3 cellular contexts compared by ENCODE assay signal in genomic region chr6:30897882-30898281, GRCh38.
TF ChIP-seq lines count a peak whose summit lies in the region.

No MANE protein-coding gene starts in this region.

TF ChIP-seq in SK-N-SH, 30 proteins besides CTCF, POLR2A, EP300 and RAD21:
- TF ChIP-seq FOSL2 (IDR thresholded peaks at IDR 0.05; ENCODE audit: borderline replicate concordance, low read depth): no peak
- TF ChIP-seq SMC3 (IDR thresholded peaks at IDR 0.05; ENCODE audit: low read depth, low read length): no peak
- no peak for TF ChIP-seq RFX5 (IDR thresholded peaks at IDR 0.05; ENCODE audit: low read length)
- no peak for TF ChIP-seq PBX3 (IDR thresholded peaks at IDR 0.05)
- no peak for TF ChIP-seq YY1 (IDR thresholded peaks at IDR 0.05; ENCODE audit: low read depth)
- no peak for TF ChIP-seq SIN3A (IDR thresholded peaks at IDR 0.05; ENCODE audit: borderline replicate concordance, low read depth, low read length)
- no peak for TF ChIP-seq FOXM1 (IDR thresholded peaks at IDR 0.05; ENCODE audit: low read depth)
- no peak for TF ChIP-seq GABPA (IDR thresholded peaks at IDR 0.05; ENCODE audit: low read depth)
- no peak for TF ChIP-seq JUND (IDR thresholded peaks at IDR 0.05)
- TF ChIP-seq GATA2 (CRISPR knock-in tag; IDR thresholded peaks at IDR 0.05): no peak

TF ChIP-seq in SK-N-SH treated with all-trans-retinoic acid at 6 μM for 48 hours, 23 proteins besides CTCF, POLR2A, EP300 and RAD21:
- TF ChIP-seq POU6F1 (CRISPR knock-in tag; IDR thresholded peaks at IDR 0.05; ENCODE audit: borderline replicate concordance, low read depth) (no peak), ZNF565 (CRISPR knock-in tag; conservative IDR thresholded peaks at IDR 0.05; ENCODE audit: low read depth) (no peak), CSRNP3 (CRISPR knock-in tag; IDR thresholded peaks at IDR 0.05) (no peak)
TF ChIP-seq in SK-N-SH treated with all-trans-retinoic acid at 6 μM for 48 hours: peak in this region for 0.

TF ChIP-seq in K562, 482 proteins besides CTCF, POLR2A, EP300 and RAD21:
- TF ChIP-seq PTTG1 (tag; IDR thresholded peaks at IDR 0.05; ENCODE audit: low read depth): no peak
- TF ChIP-seq RB1 (IDR thresholded peaks at IDR 0.05; ENCODE audit: low read depth): no peak
- no peak for TF ChIP-seq ZBTB5 (IDR thresholded peaks at IDR 0.05)
- no peak for TF ChIP-seq ZNF551 (CRISPR knock-in tag; IDR thresholded peaks at IDR 0.05)
- TF ChIP-seq ZBTB7A (IDR thresholded peaks at IDR 0.05; ENCODE audit: borderline replicate concordance, control insufficient read depth, low read depth, low read length): no peak
- TF ChIP-seq SRSF7 (optimal IDR thresholded peaks at IDR 0.05; ENCODE audit: low read depth, low read length): no peak
- TF ChIP-seq C11orf30 (IDR thresholded peaks at IDR 0.05; ENCODE audit: low read depth): no peak
- no peak for TF ChIP-seq BHLHE40 (IDR thresholded peaks at IDR 0.05; ENCODE audit: low read length)
- no peak for TF ChIP-seq ZNF212 (CRISPR knock-in tag; IDR thresholded peaks at IDR 0.05)
- no peak for TF ChIP-seq U2AF1 (optimal IDR thresholded peaks at IDR 0.05; ENCODE audit: low read depth, low read length)
- TF ChIP-seq ID3 (CRISPR knock-in tag; IDR thresholded peaks at IDR 0.05): no peak
- no peak for TF ChIP-seq ID3 (tag; IDR thresholded peaks at IDR 0.05)
- no peak for TF ChIP-seq XRCC5 (IDR thresholded peaks at IDR 0.05; ENCODE audit: low read depth, low read length)
- no peak for TF ChIP-seq SIRT6 (IDR thresholded peaks at IDR 0.05; ENCODE audit: low read depth, low read length)
- TF ChIP-seq SIN3B (IDR thresholded peaks at IDR 0.05; ENCODE audit: low read depth): no peak
- no peak for TF ChIP-seq ZNF79 (CRISPR knock-in tag; IDR thresholded peaks at IDR 0.05; ENCODE audit: low read depth)
- no peak for TF ChIP-seq SLC30A9 (CRISPR knock-in tag; IDR thresholded peaks at IDR 0.05)
- TF ChIP-seq NONO (IDR thresholded peaks at IDR 0.05; ENCODE audit: low read depth in 2 of 2, low read length in 1 of 2): no peak
- TF ChIP-seq OTX1 (CRISPR knock-in tag; IDR thresholded peaks at IDR 0.05): no peak
- TF ChIP-seq PBX2 (CRISPR knock-in tag; IDR thresholded peaks at IDR 0.05; ENCODE audit: low read depth): no peak
- TF ChIP-seq PBX2 (tag; conservative IDR thresholded peaks at IDR 0.05; ENCODE audit: low read depth): no peak
- TF ChIP-seq NFE2L1 (tag; IDR thresholded peaks at IDR 0.05; ENCODE audit: borderline replicate concordance, low read depth): no peak
TF ChIP-seq in K562: peak in this region for 0.
